ENCODE assay signal across 24 cellular contexts in genomic region chr5:75047356-75047755, GRCh38. TPM values are rescaled to one million over a fixed set of nuclear protein-coding genes. Genes with fewer than 3 reads are reported as not detected.
DNase-seq lines count a peak whose midpoint lies in the region; ATAC-seq and TF ChIP-seq lines count a peak whose summit lies in the region.
"Had no signal": no experiment of that assay in that cellular context is flagged by ENCODE, and none has a peak within 500 bp of the region (broad histone marks: within the 10 kb centered on the region; RNA-seq: fewer than 3 reads in every experiment).

No MANE protein-coding gene starts in this region.

- H3K4me3 Mint-ChIP-seq in activated naive CD4-positive, alpha-beta T cell treated with anti-CD3 and anti-CD28 coated beads, Interleukin-2, amount 50 U/mL, for 24 hours, result peak overlapping the region; percentile 15
- H3K4me3 Mint-ChIP-seq in activated naive CD4-positive, alpha-beta T cell treated with anti-CD3 and anti-CD28 coated beads, Interleukin-2, amount 10 ng/mL, durations not matched to agents 7 days and 5 days, result no peak overlapping the region
- peak overlapping the region in 6 of 10 donors; percentile 49 to 98 (median 68) for H3K4me3 Mint-ChIP-seq in naive thymus-derived CD4-positive, alpha-beta T cell
- H3K4me3 Mint-ChIP-seq in chondrocyte (ENCODE audit: unreplicated experiment), result no peak overlapping the region
- H3K4me3 Mint-ChIP-seq: HFFc6 had no signal

- TF ChIP-seq CTCF in KMS-11 (conservative IDR thresholded peaks at IDR 0.05; ENCODE audit: low read depth, low read length) (no peak), mammary epithelial cell (conservative IDR thresholded peaks at IDR 0.05 in 1 of 2, IDR thresholded peaks at IDR 0.05 in 1 of 2; ENCODE audit: extremely low read depth in 1 of 2, insufficient read depth in 1 of 2, low read depth in 1 of 2, low read length in 2 of 2) (no peak), chondrocyte (IDR thresholded peaks at IDR 0.05) (no peak)

- H3K27ac Mint-ChIP-seq in activated naive CD4-positive, alpha-beta T cell treated with anti-CD3 and anti-CD28 coated beads, Interleukin-2, amount 50 U/mL, for 24 hours, result no peak overlapping the region
- H3K27ac Mint-ChIP-seq in activated naive CD4-positive, alpha-beta T cell treated with anti-CD3 and anti-CD28 coated beads, Interleukin-2, amount 10 ng/mL, durations not matched to agents 7 days and 5 days, result no peak overlapping the region
- H3K27ac Mint-ChIP-seq in naive thymus-derived CD4-positive, alpha-beta T cell, result peak overlapping the region in 4 of 9 donors; percentile 37 to 90 (median 58)
- H3K27ac Mint-ChIP-seq in chondrocyte (ENCODE audit: unreplicated experiment), result no peak overlapping the region
- H3K27ac Mint-ChIP-seq: HFFc6 had no signal

- dilution Hi-C loops in mammary epithelial cell (cut with HindIII; ENCODE audit: low sequenced_read_pairs), result no loop called here

- H3K4me1 Mint-ChIP-seq in activated naive CD4-positive, alpha-beta T cell treated with anti-CD3 and anti-CD28 coated beads, Interleukin-2, amount 50 U/mL, for 24 hours, result peaks cover 98% of the 10 kb centered on the region
- peaks cover 80% of the 10 kb centered on the region for H3K4me1 Mint-ChIP-seq in activated naive CD4-positive, alpha-beta T cell treated with anti-CD3 and anti-CD28 coated beads, Interleukin-2, amount 10 ng/mL, durations not matched to agents 7 days and 5 days
- H3K4me1 Mint-ChIP-seq in naive thymus-derived CD4-positive, alpha-beta T cell, result peaks cover 42 to 97% (median 87%) of the 10 kb centered on the region in 7 donors
- peaks cover 48% of the 10 kb centered on the region for H3K4me1 Mint-ChIP-seq in chondrocyte (ENCODE audit: low read depth)

- intact Hi-C loops in mammary epithelial cell (cut with micrococcal nuclease), result loop anchor here (5.0 kb wide), 1 partner anchor 95 kb away; no protein-coding TSS in a partner anchor
- intact Hi-C loops in naive thymus-derived CD4-positive, alpha-beta T cell (cut with micrococcal nuclease), result loop anchor here in 1 of 2 donors (10.0 kb wide), 1 partner anchor 1987 kb away; the partner anchor contains the start of gene AGGF1

- ATAC-seq in naive thymus-derived CD4-positive, alpha-beta T cell, result no peak
- ATAC-seq: Right ventricle myocardium inferior had no signal

- H3K9ac ChIP-seq in KMS-11, result no peak overlapping the region
- no peak overlapping the region for H3K9ac ChIP-seq in mammary epithelial cell (ENCODE audit: insufficient read depth, low read length)
- H3K9ac ChIP-seq: BLaER1 had no signal

- peaks cover 30% of the 10 kb centered on the region for H3K36me3 Mint-ChIP-seq in activated naive CD4-positive, alpha-beta T cell treated with anti-CD3 and anti-CD28 coated beads, Interleukin-2, amount 50 U/mL, for 24 hours
- peaks cover 36% of the 10 kb centered on the region for H3K36me3 Mint-ChIP-seq in activated naive CD4-positive, alpha-beta T cell treated with anti-CD3 and anti-CD28 coated beads, Interleukin-2, amount 10 ng/mL, durations not matched to agents 7 days and 5 days
- peaks cover 27 to 54% (median 40%) of the 10 kb centered on the region in 5 donors for H3K36me3 Mint-ChIP-seq in naive thymus-derived CD4-positive, alpha-beta T cell
- H3K36me3 Mint-ChIP-seq in chondrocyte (ENCODE audit: low read depth), result peaks cover 19% of the 10 kb centered on the region

- POLR2A ChIA-PET in naive thymus-derived CD4-positive, alpha-beta T cell (lab: Charles Lee), result interaction anchor here (0.7 to 7.7 kb wide), 5 partner anchors 10 to 190 kb away, joined by 3 to 127 read pairs (median 51); partner anchors contain the start of gene ANKRD31

- H3K79me2 ChIP-seq in KMS-11 (ENCODE audit: insufficient read depth, low read depth) (no peaks in the 10 kb centered on the region), mammary epithelial cell (ENCODE audit: insufficient read depth, low read length) (peaks cover 42% of the 10 kb centered on the region)

- CTCF ChIA-PET in activated naive CD4-positive, alpha-beta T cell treated with anti-CD3 and anti-CD28 coated beads, Interleukin-2, amount 10 ng/mL, durations not matched to agents 7 days and 5 days (lab: Charles Lee), result interaction anchor here (0.9 kb wide), 1 partner anchor 190 kb away, joined by 3 read pairs; no protein-coding TSS in a partner anchor
- CTCF ChIA-PET in mammary epithelial cell (lab: Charles Lee; ENCODE audit: low non-redundant PET), result interaction anchor here (0.6 kb wide), 1 partner anchor 159 kb away, joined by 6 read pairs; no protein-coding TSS in a partner anchor
- CTCF ChIA-PET in naive thymus-derived CD4-positive, alpha-beta T cell (lab: Charles Lee), result interaction anchor here (0.7 to 2.2 kb wide), 4 partner anchors 54 to 1724 kb away, joined by 3 to 13 read pairs (median 4); partner anchors contain the start of gene ANKRD31

- H2AFZ ChIP-seq in KMS-11 (ENCODE audit: low read depth) (no peak overlapping the region), mammary epithelial cell (ENCODE audit: low read depth, low read length) (no peak overlapping the region)

- DNase-seq in activated naive CD4-positive, alpha-beta T cell treated with anti-CD3 and anti-CD28 coated beads, Interleukin-2, amount 10 ng/mL, durations not matched to agents 7 days and 5 days, result no peak
- DNase-seq in mammary epithelial cell (peak; percentile 25), EL (no peak), chondrocyte (ENCODE audit: low spot score) (no peak), superior temporal gyrus (ENCODE audit: extremely low spot score) (no peak)
- no peak for DNase-seq in naive thymus-derived CD4-positive, alpha-beta T cell
- DNase-seq: ACHN; CD4-positive, alpha-beta memory T cell; DND-41; H7; HFFc6; KG1; MV-4-11; NCI-H1105 treated with DMSO at 0.1 percent for 48 hours; NCI-H2081 treated with DMSO at 0.1 percent for 48 hours; NCI-H2171 treated with DMSO at 0.1 percent for 48 hours; NCI-H524 treated with DMSO at 0.1 percent for 48 hours; NCI-H82 had no signal

- no peaks in the 10 kb centered on the region for H4K20me1 ChIP-seq in KMS-11 (ENCODE audit: insufficient read depth)
- H4K20me1 ChIP-seq in mammary epithelial cell (ENCODE audit: insufficient read depth, low read length), result no peaks in the 10 kb centered on the region
- H4K20me1 ChIP-seq: BLaER1 had no signal

- no peaks in the 10 kb centered on the region for H3K27me3 Mint-ChIP-seq in activated naive CD4-positive, alpha-beta T cell treated with anti-CD3 and anti-CD28 coated beads, Interleukin-2, amount 50 U/mL, for 24 hours
- no peaks in the 10 kb centered on the region for H3K27me3 Mint-ChIP-seq in activated naive CD4-positive, alpha-beta T cell treated with anti-CD3 and anti-CD28 coated beads, Interleukin-2, amount 10 ng/mL, durations not matched to agents 7 days and 5 days
- H3K27me3 Mint-ChIP-seq in naive thymus-derived CD4-positive, alpha-beta T cell, result peaks cover 0 to 4% (median 0%) of the 10 kb centered on the region in 5 donors
- no peaks in the 10 kb centered on the region for H3K27me3 Mint-ChIP-seq in chondrocyte (ENCODE audit: low read depth)

- H3K4me3 ChIP-seq in KMS-11 (IDR thresholded peaks at IDR 0.05; ENCODE audit: insufficient read depth, low read depth, low read length), result no peak overlapping the region
- no peak overlapping the region for H3K4me3 ChIP-seq in mammary epithelial cell (replicated peaks in 1 of 3; ENCODE audit: insufficient read depth in 1 of 3, low read depth in 2 of 3, low read length in 3 of 3)
- H3K4me3 ChIP-seq in naive thymus-derived CD4-positive, alpha-beta T cell (ENCODE audit: low read length), result no peak overlapping the region
- H3K4me3 ChIP-seq: BLaER1, SJSA1 had no signal

- in situ Hi-C loops in mammary epithelial cell (cut with MboI; ENCODE audit: low sequenced_read_pairs in 2 of 2), result no loop called here

- peaks cover 52% of the 10 kb centered on the region for H3K4me1 ChIP-seq in KMS-11 (ENCODE audit: low read depth, poor library complexity, severe bottlenecking)
- H3K4me1 ChIP-seq in mammary epithelial cell (ENCODE audit: insufficient read depth, low read length), result peaks cover 55% of the 10 kb centered on the region
- H3K4me1 ChIP-seq in naive thymus-derived CD4-positive, alpha-beta T cell (ENCODE audit: control insufficient read depth in 2 of 2, insufficient read depth in 2 of 2, low read length in 2 of 2), result peaks cover 40 to 49% of the 10 kb centered on the region in 2 donors

- BruUV-seq in mammary epithelial cell (replicated peaks; lab: Mats Ljungman, UMichigan), result no TSS peak

- H3K27ac ChIP-seq in KMS-11 (no peak overlapping the region), mammary epithelial cell (ENCODE audit: insufficient read depth, low read depth, low read length) (no peak overlapping the region)
- H3K27ac ChIP-seq in naive thymus-derived CD4-positive, alpha-beta T cell (ENCODE audit: low read depth, low read length), result no peak overlapping the region
- H3K27ac ChIP-seq: 22Rv1, BLaER1, SJSA1 had no signal

- no peaks in the 10 kb centered on the region for H3K9me3 ChIP-seq in mammary epithelial cell (replicated peaks; ENCODE audit: insufficient read depth, low read length)
- H3K9me3 ChIP-seq in naive thymus-derived CD4-positive, alpha-beta T cell (ENCODE audit: control insufficient read depth in 2 of 3, low read length in 3 of 3), result no peaks in the 10 kb centered on the region
- H3K9me3 ChIP-seq: BLaER1, SJSA1 had no signal

- H3K4me2 ChIP-seq in KMS-11, result peak overlapping the region; percentile 91; the same call in 1 of the 2 replicates
- peak overlapping the region; percentile 9 for H3K4me2 ChIP-seq in mammary epithelial cell (ENCODE audit: insufficient read depth, low read depth, low read length)
- H3K4me2 ChIP-seq: BLaER1 had no signal

- H3K36me3 ChIP-seq in KMS-11 (ENCODE audit: insufficient read depth) (no peaks in the 10 kb centered on the region), mammary epithelial cell (ENCODE audit: insufficient read depth, low read length) (peaks cover 2% of the 10 kb centered on the region)
- peaks cover 12 to 46% (median 12%) of the 10 kb centered on the region in 3 experiments for H3K36me3 ChIP-seq in naive thymus-derived CD4-positive, alpha-beta T cell (ENCODE audit: control insufficient read depth in 2 of 3, insufficient read depth in 3 of 3, low read length in 3 of 3)
- H3K36me3 ChIP-seq: BLaER1 had no signal

- no peaks in the 10 kb centered on the region for H3K9me3 Mint-ChIP-seq in activated naive CD4-positive, alpha-beta T cell treated with anti-CD3 and anti-CD28 coated beads, Interleukin-2, amount 50 U/mL, for 24 hours
- no peaks in the 10 kb centered on the region for H3K9me3 Mint-ChIP-seq in activated naive CD4-positive, alpha-beta T cell treated with anti-CD3 and anti-CD28 coated beads, Interleukin-2, amount 10 ng/mL, durations not matched to agents 7 days and 5 days
- H3K9me3 Mint-ChIP-seq in naive thymus-derived CD4-positive, alpha-beta T cell, result peaks cover 0 to 4% (median 0%) of the 10 kb centered on the region in 11 donors
- H3K9me3 Mint-ChIP-seq in chondrocyte (ENCODE audit: low read depth), result no peaks in the 10 kb centered on the region
- H3K9me3 Mint-ChIP-seq: CD4-positive, alpha-beta memory T cell; HFFc6 had no signal

- H3K27me3 ChIP-seq in KMS-11 (ENCODE audit: insufficient read depth, low read depth) (no peaks in the 10 kb centered on the region), mammary epithelial cell (ENCODE audit: insufficient read depth, low read length) (no peaks in the 10 kb centered on the region)
- H3K27me3 ChIP-seq in naive thymus-derived CD4-positive, alpha-beta T cell (ENCODE audit: control insufficient read depth in 2 of 2, insufficient read depth in 2 of 2, low read length in 2 of 2), result no peaks in the 10 kb centered on the region
- H3K27me3 ChIP-seq: SJSA1 had no signal

RNA-seq across cellular contexts. Expression of gene GCNT4, which starts 5.0 kb away (rescaled TPM):
- total RNA-seq in mammary epithelial cell (1 to 10 TPM; 3.6 to 9.7 TPM), chondrocyte (0.65 to 2.6 TPM (median 2.6 TPM) in 3 replicates)
- 1.4 TPM for polyA plus RNA-seq in mammary epithelial cell
- polyA minus RNA-seq in mammary epithelial cell, result 2.1 TPM
- total RNA-seq in naive thymus-derived CD4-positive, alpha-beta T cell, result 10 to 100 TPM in 2 of 5 experiments, 1 to 10 TPM in 3; 1.9 to 36.4 (median 6.9) TPM
- 1 to 10 TPM; 2.3 to 2.9 TPM for polyA plus RNA-seq in naive thymus-derived CD4-positive, alpha-beta T cell

Comparison
In these comparisons a context has a peak if more than half of its experiments do, and no peak if none do; other contexts are left out.
1. H3K4me3 Mint-ChIP-seq: peak in activated naive CD4-positive, alpha-beta T cell treated with anti-CD3 and anti-CD28 coated beads, Interleukin-2, amount 50 U/mL, for 24 hours (single experiment) and naive thymus-derived CD4-positive, alpha-beta T cell (6 of 10); none in activated naive CD4-positive, alpha-beta T cell treated with anti-CD3 and anti-CD28 coated beads, Interleukin-2, amount 10 ng/mL, durations not matched to agents 7 days and 5 days (single experiment) and chondrocyte (single experiment).